Comparison of ENCODE assay signal across 1 cellular context in the genomic region with DNA sequence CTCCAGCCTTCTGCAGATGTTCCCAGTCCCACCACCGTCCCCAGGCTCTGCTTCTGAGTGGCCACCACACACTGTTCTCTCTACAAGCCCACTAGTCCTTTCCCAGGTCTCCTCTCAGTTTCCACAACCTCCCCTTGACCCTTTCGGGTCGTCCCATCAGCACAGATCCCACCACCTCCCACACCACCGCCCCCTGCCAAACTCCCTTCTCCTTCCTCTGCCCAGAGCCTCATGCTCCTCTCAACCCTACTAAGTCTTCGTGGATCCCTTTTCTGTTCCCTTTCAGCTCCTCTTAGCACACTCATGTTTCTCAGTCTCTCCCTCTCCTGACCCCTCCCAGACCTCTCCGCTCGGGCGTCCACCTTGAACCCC.
TF ChIP-seq lines count a peak whose summit lies in the region.

No MANE protein-coding gene starts in this region.

TF ChIP-seq in HCT116, 20 proteins besides CTCF, POLR2A, EP300 and RAD21 (continued from another document):
- TF ChIP-seq, protein P1, sequence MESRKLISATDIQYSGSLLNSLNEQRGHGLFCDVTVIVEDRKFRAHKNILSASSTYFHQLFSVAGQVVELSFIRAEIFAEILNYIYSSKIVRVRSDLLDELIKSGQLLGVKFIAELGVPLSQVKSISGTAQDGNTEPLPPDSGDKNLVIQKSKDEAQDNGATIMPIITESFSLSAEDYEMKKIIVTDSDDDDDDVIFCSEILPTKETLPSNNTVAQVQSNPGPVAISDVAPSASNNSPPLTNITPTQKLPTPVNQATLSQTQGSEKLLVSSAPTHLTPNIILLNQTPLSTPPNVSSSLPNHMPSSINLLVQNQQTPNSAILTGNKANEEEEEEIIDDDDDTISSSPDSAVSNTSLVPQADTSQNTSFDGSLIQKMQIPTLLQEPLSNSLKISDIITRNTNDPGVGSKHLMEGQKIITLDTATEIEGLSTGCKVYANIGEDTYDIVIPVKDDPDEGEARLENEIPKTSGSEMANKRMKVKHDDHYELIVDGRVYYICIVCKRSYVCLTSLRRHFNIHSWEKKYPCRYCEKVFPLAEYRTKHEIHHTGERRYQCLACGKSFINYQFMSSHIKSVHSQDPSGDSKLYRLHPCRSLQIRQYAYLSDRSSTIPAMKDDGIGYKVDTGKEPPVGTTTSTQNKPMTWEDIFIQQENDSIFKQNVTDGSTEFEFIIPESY (IDR thresholded peaks at IDR 0.05; ENCODE audit: extremely low read depth, insufficient replicate concordance, low read length): no peak
